In the genomic region with DNA sequence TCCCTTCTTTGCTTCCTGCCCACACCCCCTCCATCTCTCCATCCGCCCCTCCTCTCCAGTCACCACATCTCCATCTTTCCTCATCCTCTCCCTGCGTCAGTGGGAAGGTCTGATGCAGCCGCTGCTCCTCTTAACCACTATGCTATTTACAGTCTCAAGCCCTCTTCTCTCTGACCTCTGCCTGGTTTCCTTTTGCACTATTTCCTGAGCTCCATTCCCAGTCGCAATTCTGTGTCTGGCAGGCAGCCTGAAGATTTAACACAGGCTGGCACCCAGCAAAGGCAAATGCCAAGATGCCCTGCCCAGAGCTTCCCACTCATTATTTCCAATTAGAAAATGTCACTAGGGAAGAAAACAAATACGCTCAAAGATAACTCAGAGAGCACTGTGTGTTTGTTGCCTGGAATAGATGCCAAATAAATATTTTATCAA, we compare ENCODE assay signal across 14 cellular contexts.
DNase-seq lines count a peak whose midpoint lies in the region; ATAC-seq, FAIRE-seq and TF ChIP-seq lines count a peak whose summit lies in the region.
"Had no signal": no experiment of that assay in that cellular context is flagged by ENCODE, and none has a peak within 500 bp of the region (broad histone marks: within the 10 kb centered on the region; RNA-seq: fewer than 3 reads in every experiment).

No MANE protein-coding gene starts in this region.

- no peaks in the 10 kb centered on the region for H3K9me3 ChIP-seq in AG04450 (ENCODE audit: control insufficient read depth, insufficient read depth, low read length)
- no peaks in the 10 kb centered on the region for H3K9me3 ChIP-seq in colonic mucosa

- CTCF ChIA-PET in AG04450 (lab: Charles Lee) = interaction anchor here (1.1 to 2.0 kb wide), 3 partner anchors 115 to 240 kb away, joined by 3 to 7 read pairs (median 7); a partner anchor contains a TSS

- peaks cover 3 to 17% (median 4%) of the 10 kb centered on the region in 3 donors for H3K27me3 Mint-ChIP-seq in CD14-positive monocyte (ENCODE audit: low read depth in 3 of 3)

- no peak overlapping the region for H3K27ac Mint-ChIP-seq in CD14-positive monocyte
- H3K27ac Mint-ChIP-seq: effector memory CD8-positive, alpha-beta T cell; stimulated activated naive CD8-positive, alpha-beta T cell treated with anti-CD3 and anti-CD28 coated beads, Interleukin-15, Interleukin-2, amounts not matched to agents 100 ng/mL and 50 ng/mL, for 24 hours; T-helper 2 cell treated with Interferon-gamma antibody and Interleukin-4, amounts not matched to agents 5 μg/mL and 100 μg/mL, for 36 hours had no signal

- no peaks in the 10 kb centered on the region for H3K36me3 Mint-ChIP-seq in CD14-positive monocyte

- DNase-seq in AG04450 (ENCODE audit: low read depth, low spot score) (peak; percentile 21), NCI-H2029 treated with DMSO at 0.1 percent for 48 hours (lab: John Stamatoyannopoulos, UW) (peak; percentile 87), colonic mucosa (peak; percentile 60), mucosa of gallbladder (ENCODE audit: low spot score) (peak; percentile 70), CD14-positive monocyte (ENCODE audit: low spot score) (no peak), NK-92 (lab: John Stamatoyannopoulos, UW; ENCODE audit: unreplicated experiment) (no peak), RCC 7860 (ENCODE audit: low spot score) (no peak)
- DNase-seq: activated T-cell treated with anti-CD3 and anti-CD28 coated beads, Interleukin-2, amount 50 U/mL, for 4 hours; effector memory CD8-positive, alpha-beta T cell; NCI-H2107 had no signal

- no peaks in the 10 kb centered on the region for H3K9me3 Mint-ChIP-seq in CD14-positive monocyte
- H3K9me3 Mint-ChIP-seq: activated T-cell treated with anti-CD3 and anti-CD28 coated beads, Interleukin-2, amount 50 U/mL, for 4 hours; effector memory CD8-positive, alpha-beta T cell; stimulated activated naive CD8-positive, alpha-beta T cell treated with anti-CD3 and anti-CD28 coated beads, Interleukin-15, Interleukin-2, amounts not matched to agents 100 ng/mL and 50 ng/mL, for 24 hours; T-helper 2 cell treated with Interferon-gamma antibody and Interleukin-4, amounts not matched to agents 5 μg/mL and 100 μg/mL, for 36 hours had no signal

- no peak for ATAC-seq in GM18498 (IDR thresholded peaks at IDR 0.05; ENCODE audit: unreplicated experiment)
- ATAC-seq: activated T-cell treated with anti-CD3 and anti-CD28 coated beads, Interleukin-2, amount 50 U/mL, for 4 hours; effector memory CD8-positive, alpha-beta T cell; HCT116 had no signal

- H3K4me1 ChIP-seq in colonic mucosa = peaks cover 7% of the 10 kb centered on the region

- H3K27me3 ChIP-seq in AG04450 (ENCODE audit: control insufficient read depth, insufficient read depth, low read length) (peaks cover 6% of the 10 kb centered on the region), colonic mucosa (no peaks in the 10 kb centered on the region)

- POLR2A ChIA-PET in AG04450 (lab: Yijun Ruan, JAX) = interaction anchor here (0.6 kb wide), 2 partner anchors 71 to 123 kb away, joined by 3 to 4 read pairs; no protein-coding TSS in a partner anchor

- H3K4me3 ChIP-seq in AG04450 (ENCODE audit: low read depth, low read length) (no peak overlapping the region), colonic mucosa (no peak overlapping the region)

- no peak overlapping the region for H3K4me3 Mint-ChIP-seq in CD14-positive monocyte
- H3K4me3 Mint-ChIP-seq: activated T-cell treated with anti-CD3 and anti-CD28 coated beads, Interleukin-2, amount 50 U/mL, for 4 hours; effector memory CD8-positive, alpha-beta T cell; stimulated activated naive CD8-positive, alpha-beta T cell treated with anti-CD3 and anti-CD28 coated beads, Interleukin-15, Interleukin-2, amounts not matched to agents 100 ng/mL and 50 ng/mL, for 24 hours; T-helper 2 cell treated with Interferon-gamma antibody and Interleukin-4, amounts not matched to agents 5 μg/mL and 100 μg/mL, for 36 hours had no signal

- H3K36me3 ChIP-seq in colonic mucosa = no peaks in the 10 kb centered on the region

- intact Hi-C loops in colonic mucosa (cut with DNase I) (no loop called here), CD14-positive monocyte (cut with micrococcal nuclease) (no loop called here)

- H3K9ac ChIP-seq in colonic mucosa (ENCODE audit: low read depth in 2 of 2, low read length in 2 of 2) = no peak overlapping the region

- FAIRE-seq in RCC 7860 (lab: Jason Lieb, UNC) = no peak

- H3K27ac ChIP-seq in AG04450 (ENCODE audit: low read depth, low read length) (no peak overlapping the region), colonic mucosa (no peak overlapping the region)

- TF ChIP-seq CTCF in AG04450 (IDR thresholded peaks at IDR 0.05; ENCODE audit: low read depth, low read length) (no peak), colonic mucosa (IDR thresholded peaks at IDR 0.05) (no peak), CD14-positive monocyte (IDR thresholded peaks at IDR 0.05) (no peak)

- H3K4me1 Mint-ChIP-seq in CD14-positive monocyte = peaks cover 28% of the 10 kb centered on the region

Comparison
In these comparisons a context has a peak if more than half of its experiments do, and no peak if none do; other contexts are left out.
1. DNase-seq: peak in AG04450 (single experiment), NCI-H2029 treated with DMSO at 0.1 percent for 48 hours (single experiment), colonic mucosa (single experiment) and mucosa of gallbladder (single experiment); none in CD14-positive monocyte (single experiment), NK-92 (single experiment) and RCC 7860 (single experiment).